In genomic region chr3:187684880-187685279, GRCh38 we compare ENCODE assay signal across 23 cellular contexts. TPM values are rescaled to one million over a fixed set of nuclear protein-coding genes. Genes with fewer than 3 reads are reported as not detected.
A peak's percentile ranks its signal among the peaks of the same experiment; 100 is the strongest.
DNase-seq lines count a peak whose midpoint lies in the region; ATAC-seq and TF ChIP-seq lines count a peak whose summit lies in the region.
"Had no signal": no experiment of that assay in that cellular context is flagged by ENCODE, and none has a peak within 500 bp of the region (broad histone marks: within the 10 kb centered on the region; RNA-seq: fewer than 3 reads in every experiment).

No MANE protein-coding gene starts in this region.

- no peak overlapping the region for H3K27ac ChIP-seq in RWPE1
- H3K27ac ChIP-seq: heart right ventricle had no signal

- H3K36me3 Mint-ChIP-seq in activated naive CD8-positive, alpha-beta T cell treated with anti-CD3 and anti-CD28 coated beads for 36 hours: no peaks in the 10 kb centered on the region
- no peaks in the 10 kb centered on the region for H3K36me3 Mint-ChIP-seq in type B pancreatic cell
- H3K36me3 Mint-ChIP-seq: IgD-negative memory B cell had no signal

- H3K9me3 Mint-ChIP-seq in activated naive CD8-positive, alpha-beta T cell treated with anti-CD3 and anti-CD28 coated beads for 36 hours: peaks cover 14% of the 10 kb centered on the region
- H3K9me3 Mint-ChIP-seq in type B pancreatic cell: peaks cover 6% of the 10 kb centered on the region

- peaks cover 8% of the 10 kb centered on the region for H3K4me1 Mint-ChIP-seq in activated naive CD8-positive, alpha-beta T cell treated with anti-CD3 and anti-CD28 coated beads for 36 hours
- no peaks in the 10 kb centered on the region for H3K4me1 Mint-ChIP-seq in type B pancreatic cell (ENCODE audit: unreplicated experiment)
- H3K4me1 Mint-ChIP-seq: IgD-negative memory B cell had no signal

- no peak for TF ChIP-seq CTCF in RWPE1 (conservative IDR thresholded peaks at IDR 0.05; ENCODE audit: low read depth)
- no peak for TF ChIP-seq CTCF in type B pancreatic cell (conservative IDR thresholded peaks at IDR 0.05)

- H3K27ac Mint-ChIP-seq in activated naive CD8-positive, alpha-beta T cell treated with anti-CD3 and anti-CD28 coated beads for 36 hours: peak overlapping the region; percentile 10
- H3K27ac Mint-ChIP-seq in type B pancreatic cell: no peak overlapping the region
- H3K27ac Mint-ChIP-seq: activated T-helper 2 cell treated with anti-CD3 and anti-CD28 coated beads, Interferon-gamma antibody, Interleukin-2, Interleukin-4, amounts not matched to agents 10 μg/mL and 5 μg/mL and 100 μg/mL, durations not matched to agents 14 hours and 24 hours and 36 hours; IgD-negative memory B cell had no signal

- POLR2A ChIA-PET in RWPE1 (lab: Yijun Ruan, JAX; ENCODE audit: low non-redundant PET): no interaction called here

- H3K4me3 Mint-ChIP-seq in activated naive CD8-positive, alpha-beta T cell treated with anti-CD3 and anti-CD28 coated beads for 36 hours: no peak overlapping the region
- no peak overlapping the region for H3K4me3 Mint-ChIP-seq in type B pancreatic cell
- H3K4me3 Mint-ChIP-seq: IgD-negative memory B cell had no signal

- no peak for ATAC-seq in GM19397 (IDR thresholded peaks at IDR 0.05; ENCODE audit: unreplicated experiment)
- ATAC-seq: esophagus mucosa, heart right ventricle had no signal

- DNase-seq in activated CD4-positive, alpha-beta T cell treated with anti-CD3 and anti-CD28 coated beads, Interleukin-2, amount 50 U/mL, for 48 hours: peak; percentile 5 to 16
- no peak for DNase-seq in activated CD4-positive, alpha-beta T cell treated with anti-CD3 and anti-CD28 coated beads for 1 hour
- peak; percentile 74 for DNase-seq in M059J (ENCODE audit: low read depth)
- no peak for DNase-seq in activated naive CD8-positive, alpha-beta T cell treated with anti-CD3 and anti-CD28 coated beads for 36 hours
- DNase-seq in kidney tubule cell (ENCODE audit: low spot score): peak; percentile 11
- DNase-seq in RWPE1 (ENCODE audit: low spot score): no peak
- no peak for DNase-seq in type B pancreatic cell (ENCODE audit: extremely low spot score, unreplicated experiment)
- DNase-seq: activated CD4-positive, alpha-beta T cell treated with anti-CD3 and anti-CD28 coated beads for 4 hours; DMS79; heart right ventricle; islet precursor cell; mesendoderm; NCI-H1105 treated with DMSO at 0.1 percent for 48 hours; NCI-H2171 treated with DMSO at 0.1 percent for 48 hours; stimulated activated CD4-positive, alpha-beta T cell treated with anti-CD3 and anti-CD28 coated beads, Interleukin-12 subunit alpha, Interleukin-12 subunit beta, amount 100 ng/mL, for 4 hours; T-helper 9 cell had no signal

- peaks cover 42% of the 10 kb centered on the region for H3K27me3 Mint-ChIP-seq in activated naive CD8-positive, alpha-beta T cell treated with anti-CD3 and anti-CD28 coated beads for 36 hours
- H3K27me3 Mint-ChIP-seq in type B pancreatic cell: peaks cover 11% of the 10 kb centered on the region

- CTCF ChIA-PET in RWPE1 (lab: Yijun Ruan, JAX): no interaction called here

RNA-seq across cellular contexts. Expression of gene SST, which starts 14.7 kb away (rescaled TPM):
- 0.62 and 0.94 TPM in 2 replicates for total RNA-seq in M059J (2014; rRNA removed; shearing (Covaris generic))
- not detected for total RNA-seq in activated naive CD8-positive, alpha-beta T cell treated with anti-CD3 and anti-CD28 coated beads for 36 hours
- total RNA-seq in type B pancreatic cell (ENCODE audit: low replicate concordance): 553 and 667 TPM in 2 replicates
- total RNA-seq: A673; activated T-helper 2 cell treated with anti-CD3 and anti-CD28 coated beads, Interferon-gamma antibody, Interleukin-2, Interleukin-4, amounts not matched to agents 10 μg/mL and 5 μg/mL and 100 μg/mL, durations not matched to agents 14 hours and 24 hours and 36 hours; dermis microvascular lymphatic vessel endothelial cell; esophagus mucosa; heart right ventricle; SK-MEL-5 had no signal

RNA-seq across cellular contexts. Expression of gene RTP2, which starts 17.5 kb away (rescaled TPM):
- total RNA-seq in M059J (2014; rRNA removed; shearing (Covaris generic)): not detected in 2 replicates
- total RNA-seq in activated naive CD8-positive, alpha-beta T cell treated with anti-CD3 and anti-CD28 coated beads for 36 hours: not detected
- not detected in 2 replicates for total RNA-seq in type B pancreatic cell (ENCODE audit: low replicate concordance)
- total RNA-seq: A673; activated T-helper 2 cell treated with anti-CD3 and anti-CD28 coated beads, Interferon-gamma antibody, Interleukin-2, Interleukin-4, amounts not matched to agents 10 μg/mL and 5 μg/mL and 100 μg/mL, durations not matched to agents 14 hours and 24 hours and 36 hours; dermis microvascular lymphatic vessel endothelial cell; esophagus mucosa; heart right ventricle; SK-MEL-5 had no signal

Comparison
In these comparisons a context has a peak if more than half of its experiments do, and no peak if none do; other contexts are left out.
1. DNase-seq: peak in activated CD4-positive, alpha-beta T cell treated with anti-CD3 and anti-CD28 coated beads, Interleukin-2, amount 50 U/mL, for 48 hours (2 of 2), M059J (single experiment) and kidney tubule cell (single experiment); none in activated CD4-positive, alpha-beta T cell treated with anti-CD3 and anti-CD28 coated beads for 1 hour (single experiment), activated naive CD8-positive, alpha-beta T cell treated with anti-CD3 and anti-CD28 coated beads for 36 hours (single experiment), RWPE1 (single experiment) and type B pancreatic cell (single experiment).
2. RNA of gene SST, which starts 14.7 kb away (total RNA-seq): 553 to 667 TPM in type B pancreatic cell; 0.62 to 0.94 TPM in M059J and not detected in activated naive CD8-positive, alpha-beta T cell treated with anti-CD3 and anti-CD28 coated beads for 36 hours; every median in the first group is over 100 times any median in the second.